Comparison of ENCODE assay signal across 1 cellular context in the genomic region with DNA sequence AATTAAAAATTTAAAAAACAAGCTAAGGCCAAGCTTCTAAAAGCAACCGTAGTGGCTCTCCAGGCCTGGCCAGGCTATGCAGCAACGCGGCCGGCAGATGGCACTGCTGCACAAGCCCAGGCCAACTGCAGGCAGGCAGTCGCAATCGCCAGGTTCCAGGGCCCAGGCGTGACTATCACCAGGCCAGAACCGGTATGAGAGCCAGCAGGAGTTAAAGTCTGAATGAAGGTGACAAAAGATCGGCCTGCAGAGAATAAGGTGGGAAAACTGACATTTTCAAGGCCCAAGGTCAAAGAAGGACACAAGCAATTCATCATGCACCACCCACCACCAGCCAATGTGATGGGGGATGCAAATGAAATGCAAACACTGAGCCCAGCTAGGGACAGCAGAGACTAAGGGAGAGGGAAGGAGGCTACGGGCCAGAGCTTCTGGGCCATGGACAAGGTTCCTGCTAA.
TF ChIP-seq lines count a peak whose summit lies in the region.

No MANE protein-coding gene starts in this region.

TF ChIP-seq in GM12878, 131 proteins besides CTCF, POLR2A, EP300 and RAD21 (continued from another document):
- TF ChIP-seq, protein P1, sequence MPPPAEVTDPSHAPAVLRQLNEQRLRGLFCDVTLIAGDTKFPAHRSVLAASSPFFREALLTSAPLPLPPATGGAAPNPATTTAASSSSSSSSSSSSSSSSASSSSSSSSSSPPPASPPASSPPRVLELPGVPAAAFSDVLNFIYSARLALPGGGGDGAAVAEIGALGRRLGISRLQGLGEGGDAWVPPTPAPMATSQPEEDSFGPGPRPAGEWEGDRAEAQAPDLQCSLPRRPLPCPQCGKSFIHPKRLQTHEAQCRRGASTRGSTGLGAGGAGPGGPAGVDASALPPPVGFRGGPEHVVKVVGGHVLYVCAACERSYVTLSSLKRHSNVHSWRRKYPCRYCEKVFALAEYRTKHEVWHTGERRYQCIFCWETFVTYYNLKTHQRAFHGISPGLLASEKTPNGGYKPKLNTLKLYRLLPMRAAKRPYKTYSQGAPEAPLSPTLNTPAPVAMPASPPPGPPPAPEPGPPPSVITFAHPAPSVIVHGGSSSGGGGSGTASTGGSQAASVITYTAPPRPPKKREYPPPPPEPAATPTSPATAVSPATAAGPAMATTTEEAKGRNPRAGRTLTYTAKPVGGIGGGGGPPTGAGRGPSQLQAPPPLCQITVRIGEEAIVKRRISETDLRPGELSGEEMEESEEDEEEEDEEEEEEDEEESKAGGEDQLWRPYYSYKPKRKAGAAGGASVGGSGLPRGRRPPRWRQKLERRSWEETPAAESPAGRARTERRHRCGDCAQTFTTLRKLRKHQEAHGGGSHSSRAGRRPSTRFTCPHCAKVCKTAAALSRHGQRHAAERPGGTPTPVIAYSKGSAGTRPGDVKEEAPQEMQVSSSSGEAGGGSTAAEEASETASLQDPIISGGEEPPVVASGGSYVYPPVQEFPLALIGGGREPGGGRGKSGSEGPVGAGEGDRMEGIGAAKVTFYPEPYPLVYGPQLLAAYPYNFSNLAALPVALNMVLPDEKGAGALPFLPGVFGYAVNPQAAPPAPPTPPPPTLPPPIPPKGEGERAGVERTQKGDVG (CRISPR knock-in tag; IDR thresholded peaks at IDR 0.05) = no peak
- no peak for TF ChIP-seq SREBF1 (IDR thresholded peaks at IDR 0.05; ENCODE audit: low read length)
- peak; percentile 65; the same call in 1 of the 2 replicates for TF ChIP-seq YY1 (IDR thresholded peaks at IDR 0.05; ENCODE audit: low read depth, low read length)
- TF ChIP-seq, protein P2, sequence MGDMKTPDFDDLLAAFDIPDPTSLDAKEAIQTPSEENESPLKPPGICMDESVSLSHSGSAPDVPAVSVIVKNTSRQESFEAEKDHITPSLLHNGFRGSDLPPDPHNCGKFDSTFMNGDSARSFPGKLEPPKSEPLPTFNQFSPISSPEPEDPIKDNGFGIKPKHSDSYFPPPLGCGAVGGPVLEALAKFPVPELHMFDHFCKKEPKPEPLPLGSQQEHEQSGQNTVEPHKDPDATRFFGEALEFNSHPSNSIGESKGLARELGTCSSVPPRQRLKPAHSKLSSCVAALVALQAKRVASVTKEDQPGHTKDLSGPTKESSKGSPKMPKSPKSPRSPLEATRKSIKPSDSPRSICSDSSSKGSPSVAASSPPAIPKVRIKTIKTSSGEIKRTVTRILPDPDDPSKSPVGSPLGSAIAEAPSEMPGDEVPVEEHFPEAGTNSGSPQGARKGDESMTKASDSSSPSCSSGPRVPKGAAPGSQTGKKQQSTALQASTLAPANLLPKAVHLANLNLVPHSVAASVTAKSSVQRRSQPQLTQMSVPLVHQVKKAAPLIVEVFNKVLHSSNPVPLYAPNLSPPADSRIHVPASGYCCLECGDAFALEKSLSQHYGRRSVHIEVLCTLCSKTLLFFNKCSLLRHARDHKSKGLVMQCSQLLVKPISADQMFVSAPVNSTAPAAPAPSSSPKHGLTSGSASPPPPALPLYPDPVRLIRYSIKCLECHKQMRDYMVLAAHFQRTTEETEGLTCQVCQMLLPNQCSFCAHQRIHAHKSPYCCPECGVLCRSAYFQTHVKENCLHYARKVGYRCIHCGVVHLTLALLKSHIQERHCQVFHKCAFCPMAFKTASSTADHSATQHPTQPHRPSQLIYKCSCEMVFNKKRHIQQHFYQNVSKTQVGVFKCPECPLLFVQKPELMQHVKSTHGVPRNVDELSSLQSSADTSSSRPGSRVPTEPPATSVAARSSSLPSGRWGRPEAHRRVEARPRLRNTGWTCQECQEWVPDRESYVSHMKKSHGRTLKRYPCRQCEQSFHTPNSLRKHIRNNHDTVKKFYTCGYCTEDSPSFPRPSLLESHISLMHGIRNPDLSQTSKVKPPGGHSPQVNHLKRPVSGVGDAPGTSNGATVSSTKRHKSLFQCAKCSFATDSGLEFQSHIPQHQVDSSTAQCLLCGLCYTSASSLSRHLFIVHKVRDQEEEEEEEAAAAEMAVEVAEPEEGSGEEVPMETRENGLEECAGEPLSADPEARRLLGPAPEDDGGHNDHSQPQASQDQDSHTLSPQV (IDR thresholded peaks at IDR 0.05) = no peak
- no peak for TF ChIP-seq TBL1XR1 (IDR thresholded peaks at IDR 0.05; ENCODE audit: low read depth, low read length)
- peak; percentile 60; the same call in 1 of the 2 replicates for TF ChIP-seq ESRRA (IDR thresholded peaks at IDR 0.05; ENCODE audit: low read length)
- 0 out of 2 replicates have a peak, but pooled peaks have one; percentile 42 for TF ChIP-seq RB1 (IDR thresholded peaks at IDR 0.05; ENCODE audit: borderline replicate concordance)
- TF ChIP-seq HDAC6 (IDR thresholded peaks at IDR 0.05; ENCODE audit: unreplicated experiment) = no peak
- TF ChIP-seq BHLHE40 (IDR thresholded peaks at IDR 0.05; ENCODE audit: borderline replicate concordance in 1 of 2, low read depth in 2 of 2, low read length in 1 of 2) = peak in 1 of 2 experiments; percentile 49; a peak in 1 of 4 replicates
- TF ChIP-seq BRCA1 (IDR thresholded peaks at IDR 0.05; ENCODE audit: low read depth, low read length) = no peak
